In genomic region chr5:154196955-154197652, GRCh38 we compare ENCODE assay signal across 9 cellular contexts. TPM values are rescaled to one million over a fixed set of nuclear protein-coding genes. Genes with fewer than 3 reads are reported as not detected.
DNase-seq lines count a peak whose midpoint lies in the region; ATAC-seq and TF ChIP-seq lines count a peak whose summit lies in the region.
"Had no signal": no experiment of that assay in that cellular context is flagged by ENCODE, and none has a peak within 500 bp of the region (broad histone marks: within the 10 kb centered on the region; RNA-seq: fewer than 3 reads in every experiment).

No MANE protein-coding gene starts in this region.

- ATAC-seq in HCT116 (peak; percentile 46), left ventricle myocardium superior (peak; percentile 50), HG02840 (IDR thresholded peaks at IDR 0.05; ENCODE audit: low FRiP score, unreplicated experiment) (no peak)

- 14 to 25% (median 20%) methylated on average over 8 of the region's 8 CpGs for WGBS in stomach, 5 donors
- 25 to 37% methylated on average over 8 of the region's 8 CpGs for WGBS in thyroid gland, 2 donors

- no peaks in the 10 kb centered on the region for H4K20me1 ChIP-seq in HCT116 (ENCODE audit: insufficient read depth)

- no peak overlapping the region for H3K4me2 ChIP-seq in HCT116 (ENCODE audit: low read length)

- TF ChIP-seq POLR2A in HCT116 (IDR thresholded peaks at IDR 0.05; ENCODE audit: borderline replicate concordance, extremely low read depth, insufficient read depth, insufficient read length) (no peak), stomach (IDR thresholded peaks at IDR 0.05) (no peak), thyroid gland (IDR thresholded peaks at IDR 0.05) (no peak)

- TF ChIP-seq CTCF in HCT116 (IDR thresholded peaks at IDR 0.05 in 2 of 3, conservative IDR thresholded peaks at IDR 0.05 in 1 of 3; ENCODE audit: borderline replicate concordance in 1 of 3, insufficient read depth in 1 of 3, low read depth in 2 of 3, low read length in 2 of 3), result peak; percentile 24 to 28 (median 27); a peak in 3 of 6 replicates
- 0 out of 2 replicates have a peak, but pooled peaks have one; percentile 13 for TF ChIP-seq CTCF in WERI-Rb-1 (IDR thresholded peaks at IDR 0.05; ENCODE audit: low read depth, low read length)
- peak in 1 of 7 experiments; percentile 11 for TF ChIP-seq CTCF in stomach (IDR thresholded peaks at IDR 0.05)
- peak in 3 of 6 experiments; percentile 4 to 31 (median 23) for TF ChIP-seq CTCF in thyroid gland (IDR thresholded peaks at IDR 0.05)

- H3K36me3 ChIP-seq in HCT116 (ENCODE audit: control insufficient read depth in 1 of 2, insufficient read depth in 2 of 2, low read length in 2 of 2) (0 out of 4 replicates have a peak, but pooled peaks cover 0 to 2% of the 10 kb centered on the region in 2 experiments), WERI-Rb-1 (no peaks in the 10 kb centered on the region), stomach (peaks cover 0 to 11% (median 3%) of the 10 kb centered on the region in 4 donors), thyroid gland (no peaks in the 10 kb centered on the region)

- H3K27me3 ChIP-seq in HCT116 (ENCODE audit: insufficient read depth, low read length), result no peaks in the 10 kb centered on the region
- no peaks in the 10 kb centered on the region for H3K27me3 ChIP-seq in WERI-Rb-1 (ENCODE audit: insufficient read depth, low read depth, severe bottlenecking)
- H3K27me3 ChIP-seq in stomach, result no peaks in the 10 kb centered on the region
- no peaks in the 10 kb centered on the region for H3K27me3 ChIP-seq in thyroid gland

- BruUV-seq in HCT116 (replicated peaks; lab: Mats Ljungman, UMichigan), result no TSS peak

- no peak for TF ChIP-seq EP300 in stomach (IDR thresholded peaks at IDR 0.05)

- CTCF ChIA-PET in HCT116 (lab: Charles Lee), result interaction anchor here (1.0 to 2.5 kb wide), 7 partner anchors 22 to 222 kb away, joined by 3 to 15 read pairs (median 4); no protein-coding TSS in a partner anchor

- intact Hi-C loops in HCT116 (cut with micrococcal nuclease) (loop anchor here (5.0 kb wide), 1 partner anchor 210 kb away; no protein-coding TSS in a partner anchor), left ventricle myocardium superior (cut with micrococcal nuclease) (loop anchor here (10.0 kb wide), 1 partner anchor 208 kb away; no protein-coding TSS in a partner anchor), stomach (cut with DNase I; ENCODE audit: low total_unique reads) (loop anchor here (10.0 kb wide), 1 partner anchor 98 kb away; no protein-coding TSS in a partner anchor), thyroid gland (cut with DNase I) (no loop called here)

- peaks cover 12% of the 10 kb centered on the region; the same call in 1 of the 2 replicates for H3K79me2 ChIP-seq in HCT116 (ENCODE audit: insufficient read depth, low read length)

- H3K27ac ChIP-seq in HCT116 (ENCODE audit: low read depth, low read length) (no peak overlapping the region), WERI-Rb-1 (no peak overlapping the region), stomach (peak overlapping the region in 4 of 5 donors; percentile 48 to 67 (median 64)), thyroid gland (no peak overlapping the region)
- H3K27ac ChIP-seq: SK-N-MC had no signal

- TF ChIP-seq RAD21 in HCT116 (IDR thresholded peaks at IDR 0.05; ENCODE audit: low read depth), result peak; percentile 40

- no peak overlapping the region for H2AFZ ChIP-seq in HCT116 (ENCODE audit: low read depth, low read length, poor library complexity, severe bottlenecking)

- RAD21 ChIA-PET in HCT116 (lab: Charles Lee; ENCODE audit: low non-redundant PET in 1 of 2, low total read pairs in 2 of 2, uncharacterized antibody in 2 of 2, unreplicated experiment in 2 of 2), result interaction anchor here in 1 of 2 experiments (0.8 to 1.0 kb wide), 2 partner anchors 125 to 209 kb away, joined by 3 read pairs; no protein-coding TSS in a partner anchor

- DNase-seq in DMS114 treated with DMSO at 0.1 percent for 48 hours (lab: John Stamatoyannopoulos, UW; ENCODE audit: unreplicated experiment) (peak; percentile 12), HCT116 (ENCODE audit: low read depth, low spot score) (no peak), WERI-Rb-1 (no peak), left ventricle myocardium superior (no peak), stomach (no peak), COR-L47 (lab: John Stamatoyannopoulos, UW) (no peak), thyroid gland (no peak)

- peaks cover 8 to 14% of the 10 kb centered on the region in 2 experiments; a peak in 3 of 4 replicates for H3K4me1 ChIP-seq in HCT116 (ENCODE audit: control insufficient read depth in 1 of 2, insufficient read depth in 2 of 2, low read length in 2 of 2)
- H3K4me1 ChIP-seq in stomach, result peaks cover 43 to 82% (median 65%) of the 10 kb centered on the region in 4 donors
- peaks cover 34 to 55% of the 10 kb centered on the region in 2 donors for H3K4me1 ChIP-seq in thyroid gland

- H3K9me3 ChIP-seq in HCT116 (ENCODE audit: control insufficient read depth in 1 of 2, insufficient read depth in 1 of 2, low read depth in 1 of 2, low read length in 2 of 2) (no peaks in the 10 kb centered on the region), WERI-Rb-1 (ENCODE audit: severe bottlenecking) (no peaks in the 10 kb centered on the region), stomach (no peaks in the 10 kb centered on the region), thyroid gland (no peaks in the 10 kb centered on the region)

- no peak overlapping the region for H3K4me3 ChIP-seq in HCT116 (replicated peaks in 1 of 2; ENCODE audit: low read depth in 1 of 2, low read length in 2 of 2)
- H3K4me3 ChIP-seq in WERI-Rb-1 (ENCODE audit: low read depth, low read length), result no peak overlapping the region
- no peak overlapping the region for H3K4me3 ChIP-seq in stomach
- H3K4me3 ChIP-seq in thyroid gland (replicated peaks in 1 of 3), result no peak overlapping the region
- H3K4me3 ChIP-seq: SK-N-MC had no signal

- no peaks in the 10 kb centered on the region for H3K9me2 ChIP-seq in HCT116 (ENCODE audit: insufficient read depth)

- H3K9ac ChIP-seq in HCT116 (ENCODE audit: low read length), result no peak overlapping the region

- POLR2A ChIA-PET in HCT116 (lab: Charles Lee), result interaction anchor here (0.6 kb wide), 1 partner anchor 59 kb away, joined by 3 read pairs; no protein-coding TSS in a partner anchor

TF ChIP-seq in HCT116, 20 proteins besides CTCF, POLR2A, EP300 and RAD21:
- no peak for TF ChIP-seq FOSL1 (IDR thresholded peaks at IDR 0.05; ENCODE audit: low read depth)
- 0 out of 2 replicates have a peak, but pooled peaks have one; percentile 24 for TF ChIP-seq MAX (IDR thresholded peaks at IDR 0.05)

RNA-seq across cellular contexts. Expression of gene GALNT10, which starts 6.6 kb away (rescaled TPM):
- total RNA-seq in HCT116 (2021; ENCODE audit: unreplicated experiment) (27.8 TPM), left ventricle myocardium superior (10.9 TPM), stomach (10 to 100 TPM; 24.9 to 76.4 (median 47.7) TPM), thyroid gland (10 to 100 TPM; 33.3 to 69.6 (median 58.1) TPM)
- polyA plus RNA-seq in HCT116 (2012), result 15.6 and 17.1 TPM in 2 replicates
- polyA plus RNA-seq in stomach, result 10 to 100 TPM in 1 of 3 donors, 1 to 10 TPM in 2; 5.3 to 12.2 (median 6.4) TPM

Comparison
In these comparisons a context has a peak if more than half of its experiments do, and no peak if none do; other contexts are left out.
1. H3K27ac ChIP-seq: peak in stomach (4 of 5); none in HCT116 (single experiment), WERI-Rb-1 (single experiment) and thyroid gland (0 of 3).